Comparison of ENCODE assay signal across 10 cellular contexts in genomic region chr1:41868241-41868953, GRCh38. TPM values are rescaled to one million over a fixed set of nuclear protein-coding genes. Genes with fewer than 3 reads are reported as not detected.
A peak's percentile ranks its signal among the peaks of the same experiment; 100 is the strongest.
DNase-seq lines count a peak whose midpoint lies in the region; ATAC-seq, FAIRE-seq and TF ChIP-seq lines count a peak whose summit lies in the region.
"Had no signal": no experiment of that assay in that cellular context is flagged by ENCODE, and none has a peak within 500 bp of the region (broad histone marks: within the 10 kb centered on the region; RNA-seq: fewer than 3 reads in every experiment).

No MANE protein-coding gene starts in this region.

- POLR2A ChIA-PET in activated CD8-positive, alpha-beta T cell treated with anti-CD3 and anti-CD28 coated beads for 36 hours (lab: Charles Lee): interaction anchor here (0.6 kb wide), 1 partner anchor 8 kb away, joined by 3 read pairs; no protein-coding TSS in a partner anchor

- no peak overlapping the region for H3K27ac ChIP-seq in tibial artery
- no peak overlapping the region for H3K27ac ChIP-seq in transverse colon
- H3K27ac ChIP-seq: parathyroid adenoma, SJSA1 had no signal

- in situ Hi-C loops in transverse colon (cut with MboI; ENCODE audit: low pct_ligation_motif_present in 1 of 4, low pct_unique_long_range_greater_than_20kb in 1 of 4, low sequenced_read_pairs in 3 of 4): no loop called here

- no peak for FAIRE-seq in RCC 7860 (lab: Jason Lieb, UNC)

- 58 to 68% methylated on average over 6 of the region's 6 CpGs for WGBS in transverse colon (ENCODE audit: low coverage in 1 of 2), 2 donors

- no peak for TF ChIP-seq POLR2A in transverse colon (IDR thresholded peaks at IDR 0.05)

- H3K4me3 Mint-ChIP-seq in activated CD8-positive, alpha-beta T cell treated with anti-CD3 and anti-CD28 coated beads for 36 hours: no peak overlapping the region

- H3K36me3 ChIP-seq in tibial artery (no peaks in the 10 kb centered on the region), transverse colon (no peaks in the 10 kb centered on the region)
- H3K36me3 ChIP-seq: SJSA1 had no signal

- intact Hi-C loops in activated CD8-positive, alpha-beta T cell treated with anti-CD3 and anti-CD28 coated beads for 36 hours (cut with micrococcal nuclease): loop anchor here (10.0 kb wide), 2 partner anchors 204 to 294 kb away; no protein-coding TSS in a partner anchor
- intact Hi-C loops in tibial artery (cut with DNase I; ENCODE audit: low total_unique reads) (no loop called here), transverse colon (cut with DNase I; ENCODE audit: low total_unique reads) (no loop called here)

- H3K4me3 ChIP-seq in tibial artery: no peak overlapping the region
- H3K4me3 ChIP-seq in transverse colon: no peak overlapping the region
- H3K4me3 ChIP-seq: SJSA1 had no signal

- H3K9me3 ChIP-seq in tibial artery: no peaks in the 10 kb centered on the region
- no peaks in the 10 kb centered on the region for H3K9me3 ChIP-seq in transverse colon
- H3K9me3 ChIP-seq: SJSA1 had no signal

- no peaks in the 10 kb centered on the region for H3K27me3 Mint-ChIP-seq in activated CD8-positive, alpha-beta T cell treated with anti-CD3 and anti-CD28 coated beads for 36 hours

- H3K27me3 ChIP-seq in tibial artery (no peaks in the 10 kb centered on the region), transverse colon (no peaks in the 10 kb centered on the region)
- H3K27me3 ChIP-seq: SJSA1 had no signal

- H3K9me3 Mint-ChIP-seq in activated CD8-positive, alpha-beta T cell treated with anti-CD3 and anti-CD28 coated beads for 36 hours: no peaks in the 10 kb centered on the region

- CTCF ChIA-PET in activated CD8-positive, alpha-beta T cell treated with anti-CD3 and anti-CD28 coated beads for 36 hours (lab: Charles Lee): interaction anchor here (0.6 to 1.2 kb wide), 3 partner anchors 56 to 359 kb away, joined by 3 to 7 read pairs (median 3); no protein-coding TSS in a partner anchor

- peak; percentile 16 for DNase-seq in stimulated activated naive CD4-positive, alpha-beta T cell treated with Interleukin-2 at 50 U/mL for 16 hours (lab: John Stamatoyannopoulos, UW)
- DNase-seq in stimulated activated naive CD4-positive, alpha-beta T cell (lab: John Stamatoyannopoulos, UW): no peak
- DNase-seq in activated CD8-positive, alpha-beta T cell treated with anti-CD3 and anti-CD28 coated beads for 36 hours: peak; percentile 58
- DNase-seq in DMS153 (lab: John Stamatoyannopoulos, UW) (no peak), tibial artery (no peak), transverse colon (no peak), RCC 7860 (ENCODE audit: low spot score) (no peak)

- peak; percentile 52 for TF ChIP-seq CTCF in activated CD8-positive, alpha-beta T cell treated with anti-CD3 and anti-CD28 coated beads for 36 hours (IDR thresholded peaks at IDR 0.05)
- TF ChIP-seq CTCF in tibial artery (IDR thresholded peaks at IDR 0.05): no peak
- no peak for TF ChIP-seq CTCF in transverse colon (IDR thresholded peaks at IDR 0.05)

- H3K36me3 Mint-ChIP-seq in activated CD8-positive, alpha-beta T cell treated with anti-CD3 and anti-CD28 coated beads for 36 hours (ENCODE audit: low read depth): no peaks in the 10 kb centered on the region

- H3K4me1 Mint-ChIP-seq in activated CD8-positive, alpha-beta T cell treated with anti-CD3 and anti-CD28 coated beads for 36 hours (ENCODE audit: low read depth): peaks cover 32% of the 10 kb centered on the region

- peak; percentile 57 for ATAC-seq in HG03196 (IDR thresholded peaks at IDR 0.05; ENCODE audit: unreplicated experiment)
- ATAC-seq in activated CD8-positive, alpha-beta T cell treated with anti-CD3 and anti-CD28 coated beads for 36 hours: peak; percentile 77

- H3K27ac Mint-ChIP-seq in activated CD8-positive, alpha-beta T cell treated with anti-CD3 and anti-CD28 coated beads for 36 hours: no peak overlapping the region

- TF ChIP-seq EP300 in transverse colon (IDR thresholded peaks at IDR 0.05; ENCODE audit: low read depth): no peak

- H3K4me1 ChIP-seq in tibial artery (no peaks in the 10 kb centered on the region), transverse colon (no peaks in the 10 kb centered on the region)

RNA-seq across cellular contexts. Expression of gene HIVEP3, which starts 50.3 kb away (rescaled TPM):
- 10 to 100 TPM; 18.6 to 20.4 TPM for total RNA-seq in activated CD8-positive, alpha-beta T cell treated with anti-CD3 and anti-CD28 coated beads for 36 hours
- total RNA-seq in transverse colon: 10 to 100 TPM in 1 of 4 donors, 1 to 10 TPM in 3; 3.7 to 15.0 (median 5.2) TPM

Comparison
In these comparisons a context has a peak if more than half of its experiments do, and no peak if none do; other contexts are left out.
1. DNase-seq: peak in stimulated activated naive CD4-positive, alpha-beta T cell treated with Interleukin-2 at 50 U/mL for 16 hours (single experiment) and activated CD8-positive, alpha-beta T cell treated with anti-CD3 and anti-CD28 coated beads for 36 hours (single experiment); none in stimulated activated naive CD4-positive, alpha-beta T cell (0 of 6), DMS153 (single experiment), tibial artery (0 of 2), transverse colon (single experiment) and RCC 7860 (single experiment).